Comparison of ENCODE assay signal across 1 cellular context in the genomic region with DNA sequence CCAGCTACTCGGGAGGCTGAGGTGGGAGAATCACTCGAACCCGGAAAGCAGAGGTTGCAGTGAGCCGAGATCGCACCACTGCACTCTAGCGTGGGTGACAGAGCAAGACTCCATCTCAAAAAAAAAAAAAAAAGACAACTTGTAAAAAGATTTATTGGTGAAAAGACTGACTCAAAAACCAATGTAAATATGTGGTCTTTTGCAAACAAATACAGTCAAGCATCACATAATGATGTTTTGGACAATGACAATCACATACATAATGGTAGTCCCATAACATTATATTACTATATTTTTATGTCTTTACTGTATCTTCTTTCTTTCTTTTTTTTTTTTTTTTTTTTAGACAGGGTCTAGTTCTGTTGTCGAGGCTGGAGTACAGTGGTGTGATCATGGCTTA.
TF ChIP-seq lines count a peak whose summit lies in the region.

No MANE protein-coding gene starts in this region.

TF ChIP-seq in GM23338, 12 proteins besides CTCF, POLR2A, EP300 and RAD21:
- TF ChIP-seq, protein P1, sequence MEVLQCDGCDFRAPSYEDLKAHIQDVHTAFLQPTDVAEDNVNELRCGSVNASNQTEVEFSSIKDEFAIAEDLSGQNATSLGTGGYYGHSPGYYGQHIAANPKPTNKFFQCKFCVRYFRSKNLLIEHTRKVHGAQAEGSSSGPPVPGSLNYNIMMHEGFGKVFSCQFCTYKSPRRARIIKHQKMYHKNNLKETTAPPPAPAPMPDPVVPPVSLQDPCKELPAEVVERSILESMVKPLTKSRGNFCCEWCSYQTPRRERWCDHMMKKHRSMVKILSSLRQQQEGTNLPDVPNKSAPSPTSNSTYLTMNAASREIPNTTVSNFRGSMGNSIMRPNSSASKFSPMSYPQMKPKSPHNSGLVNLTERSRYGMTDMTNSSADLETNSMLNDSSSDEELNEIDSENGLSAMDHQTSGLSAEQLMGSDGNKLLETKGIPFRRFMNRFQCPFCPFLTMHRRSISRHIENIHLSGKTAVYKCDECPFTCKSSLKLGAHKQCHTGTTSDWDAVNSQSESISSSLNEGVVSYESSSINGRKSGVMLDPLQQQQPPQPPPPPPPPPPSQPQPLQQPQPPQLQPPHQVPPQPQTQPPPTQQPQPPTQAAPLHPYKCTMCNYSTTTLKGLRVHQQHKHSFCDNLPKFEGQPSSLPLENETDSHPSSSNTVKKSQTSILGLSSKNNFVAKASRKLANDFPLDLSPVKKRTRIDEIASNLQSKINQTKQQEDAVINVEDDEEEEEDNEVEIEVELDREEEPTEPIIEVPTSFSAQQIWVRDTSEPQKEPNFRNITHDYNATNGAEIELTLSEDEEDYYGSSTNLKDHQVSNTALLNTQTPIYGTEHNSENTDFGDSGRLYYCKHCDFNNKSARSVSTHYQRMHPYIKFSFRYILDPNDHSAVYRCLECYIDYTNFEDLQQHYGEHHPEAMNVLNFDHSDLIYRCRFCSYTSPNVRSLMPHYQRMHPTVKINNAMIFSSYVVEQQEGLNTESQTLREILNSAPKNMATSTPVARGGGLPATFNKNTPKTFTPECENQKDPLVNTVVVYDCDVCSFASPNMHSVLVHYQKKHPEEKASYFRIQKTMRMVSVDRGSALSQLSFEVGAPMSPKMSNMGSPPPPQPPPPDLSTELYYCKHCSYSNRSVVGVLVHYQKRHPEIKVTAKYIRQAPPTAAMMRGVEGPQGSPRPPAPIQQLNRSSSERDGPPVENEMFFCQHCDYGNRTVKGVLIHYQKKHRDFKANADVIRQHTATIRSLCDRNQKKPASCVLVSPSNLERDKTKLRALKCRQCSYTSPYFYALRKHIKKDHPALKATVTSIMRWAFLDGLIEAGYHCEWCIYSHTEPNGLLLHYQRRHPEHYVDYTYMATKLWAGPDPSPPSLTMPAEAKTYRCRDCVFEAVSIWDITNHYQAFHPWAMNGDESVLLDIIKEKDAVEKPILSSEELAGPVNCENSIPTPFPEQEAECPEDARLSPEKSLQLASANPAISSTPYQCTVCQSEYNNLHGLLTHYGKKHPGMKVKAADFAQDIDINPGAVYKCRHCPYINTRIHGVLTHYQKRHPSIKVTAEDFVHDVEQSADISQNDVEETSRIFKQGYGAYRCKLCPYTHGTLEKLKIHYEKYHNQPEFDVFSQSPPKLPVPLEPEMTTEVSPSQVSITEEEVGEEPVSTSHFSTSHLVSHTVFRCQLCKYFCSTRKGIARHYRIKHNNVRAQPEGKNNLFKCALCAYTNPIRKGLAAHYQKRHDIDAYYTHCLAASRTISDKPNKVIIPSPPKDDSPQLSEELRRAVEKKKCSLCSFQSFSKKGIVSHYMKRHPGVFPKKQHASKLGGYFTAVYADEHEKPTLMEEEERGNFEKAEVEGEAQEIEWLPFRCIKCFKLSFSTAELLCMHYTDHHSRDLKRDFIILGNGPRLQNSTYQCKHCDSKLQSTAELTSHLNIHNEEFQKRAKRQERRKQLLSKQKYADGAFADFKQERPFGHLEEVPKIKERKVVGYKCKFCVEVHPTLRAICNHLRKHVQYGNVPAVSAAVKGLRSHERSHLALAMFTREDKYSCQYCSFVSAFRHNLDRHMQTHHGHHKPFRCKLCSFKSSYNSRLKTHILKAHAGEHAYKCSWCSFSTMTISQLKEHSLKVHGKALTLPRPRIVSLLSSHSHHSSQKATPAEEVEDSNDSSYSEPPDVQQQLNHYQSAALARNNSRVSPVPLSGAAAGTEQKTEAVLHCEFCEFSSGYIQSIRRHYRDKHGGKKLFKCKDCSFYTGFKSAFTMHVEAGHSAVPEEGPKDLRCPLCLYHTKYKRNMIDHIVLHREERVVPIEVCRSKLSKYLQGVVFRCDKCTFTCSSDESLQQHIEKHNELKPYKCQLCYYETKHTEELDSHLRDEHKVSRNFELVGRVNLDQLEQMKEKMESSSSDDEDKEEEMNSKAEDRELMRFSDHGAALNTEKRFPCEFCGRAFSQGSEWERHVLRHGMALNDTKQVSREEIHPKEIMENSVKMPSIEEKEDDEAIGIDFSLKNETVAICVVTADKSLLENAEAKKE (CRISPR knock-in tag; IDR thresholded peaks at IDR 0.05): no peak
- TF ChIP-seq JUNB (IDR thresholded peaks at IDR 0.05; ENCODE audit: unreplicated experiment): no peak
- TF ChIP-seq EZH2 (IDR thresholded peaks at IDR 0.05; ENCODE audit: low read depth, unreplicated experiment): no peak
- no peak for TF ChIP-seq POLR2AphosphoS5 (IDR thresholded peaks at IDR 0.05; ENCODE audit: low read depth)
- no peak for TF ChIP-seq CREB1 (CRISPR knock-in tag; IDR thresholded peaks at IDR 0.05; ENCODE audit: low read depth)
- no peak for TF ChIP-seq EZH2phosphoT487 (IDR thresholded peaks at IDR 0.05; ENCODE audit: unreplicated experiment)
- TF ChIP-seq ZNF114 (CRISPR knock-in tag; IDR thresholded peaks at IDR 0.05): no peak
- TF ChIP-seq STAT1 (IDR thresholded peaks at IDR 0.05; ENCODE audit: unreplicated experiment): no peak
- TF ChIP-seq, protein P2, sequence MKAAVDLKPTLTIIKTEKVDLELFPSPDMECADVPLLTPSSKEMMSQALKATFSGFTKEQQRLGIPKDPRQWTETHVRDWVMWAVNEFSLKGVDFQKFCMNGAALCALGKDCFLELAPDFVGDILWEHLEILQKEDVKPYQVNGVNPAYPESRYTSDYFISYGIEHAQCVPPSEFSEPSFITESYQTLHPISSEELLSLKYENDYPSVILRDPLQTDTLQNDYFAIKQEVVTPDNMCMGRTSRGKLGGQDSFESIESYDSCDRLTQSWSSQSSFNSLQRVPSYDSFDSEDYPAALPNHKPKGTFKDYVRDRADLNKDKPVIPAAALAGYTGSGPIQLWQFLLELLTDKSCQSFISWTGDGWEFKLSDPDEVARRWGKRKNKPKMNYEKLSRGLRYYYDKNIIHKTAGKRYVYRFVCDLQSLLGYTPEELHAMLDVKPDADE (IDR thresholded peaks at IDR 0.05): no peak
- TF ChIP-seq NANOG (IDR thresholded peaks at IDR 0.05; ENCODE audit: borderline replicate concordance): no peak
- TF ChIP-seq, protein P3, sequence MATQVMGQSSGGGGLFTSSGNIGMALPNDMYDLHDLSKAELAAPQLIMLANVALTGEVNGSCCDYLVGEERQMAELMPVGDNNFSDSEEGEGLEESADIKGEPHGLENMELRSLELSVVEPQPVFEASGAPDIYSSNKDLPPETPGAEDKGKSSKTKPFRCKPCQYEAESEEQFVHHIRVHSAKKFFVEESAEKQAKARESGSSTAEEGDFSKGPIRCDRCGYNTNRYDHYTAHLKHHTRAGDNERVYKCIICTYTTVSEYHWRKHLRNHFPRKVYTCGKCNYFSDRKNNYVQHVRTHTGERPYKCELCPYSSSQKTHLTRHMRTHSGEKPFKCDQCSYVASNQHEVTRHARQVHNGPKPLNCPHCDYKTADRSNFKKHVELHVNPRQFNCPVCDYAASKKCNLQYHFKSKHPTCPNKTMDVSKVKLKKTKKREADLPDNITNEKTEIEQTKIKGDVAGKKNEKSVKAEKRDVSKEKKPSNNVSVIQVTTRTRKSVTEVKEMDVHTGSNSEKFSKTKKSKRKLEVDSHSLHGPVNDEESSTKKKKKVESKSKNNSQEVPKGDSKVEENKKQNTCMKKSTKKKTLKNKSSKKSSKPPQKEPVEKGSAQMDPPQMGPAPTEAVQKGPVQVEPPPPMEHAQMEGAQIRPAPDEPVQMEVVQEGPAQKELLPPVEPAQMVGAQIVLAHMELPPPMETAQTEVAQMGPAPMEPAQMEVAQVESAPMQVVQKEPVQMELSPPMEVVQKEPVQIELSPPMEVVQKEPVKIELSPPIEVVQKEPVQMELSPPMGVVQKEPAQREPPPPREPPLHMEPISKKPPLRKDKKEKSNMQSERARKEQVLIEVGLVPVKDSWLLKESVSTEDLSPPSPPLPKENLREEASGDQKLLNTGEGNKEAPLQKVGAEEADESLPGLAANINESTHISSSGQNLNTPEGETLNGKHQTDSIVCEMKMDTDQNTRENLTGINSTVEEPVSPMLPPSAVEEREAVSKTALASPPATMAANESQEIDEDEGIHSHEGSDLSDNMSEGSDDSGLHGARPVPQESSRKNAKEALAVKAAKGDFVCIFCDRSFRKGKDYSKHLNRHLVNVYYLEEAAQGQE (IDR thresholded peaks at IDR 0.05; ENCODE audit: unreplicated experiment): no peak
- no peak for TF ChIP-seq ZNF331 (CRISPR knock-in tag; IDR thresholded peaks at IDR 0.05; ENCODE audit: low read depth)
